ENCODE assay signal across 1 cellular context in the genomic region with DNA sequence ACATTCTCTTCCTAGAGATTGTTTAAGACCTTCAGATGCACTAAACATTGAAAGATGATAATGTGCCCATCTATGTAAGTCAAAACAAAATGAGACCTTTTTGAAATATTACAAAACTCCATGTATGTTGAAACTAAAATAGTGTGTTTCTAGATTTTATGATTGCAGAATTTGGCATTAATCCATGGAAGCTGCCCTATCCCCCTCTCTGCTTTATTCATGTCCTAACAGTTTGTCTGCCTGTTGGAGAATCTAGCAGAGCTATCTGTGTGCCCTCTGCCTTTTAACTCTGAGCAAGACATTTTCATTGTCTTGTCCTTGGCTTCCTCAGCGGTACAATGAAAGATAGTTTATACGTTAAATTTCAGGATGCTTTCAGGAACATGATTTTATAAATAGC.
TF ChIP-seq lines count a peak whose summit lies in the region.

No MANE protein-coding gene starts in this region.

TF ChIP-seq in WTC11, 78 proteins besides CTCF, POLR2A, EP300 and RAD21 (continued from another document):
- TF ChIP-seq IRF2 (CRISPR knock-in tag; IDR thresholded peaks at IDR 0.05; ENCODE audit: borderline replicate concordance, low read depth): no peak
- TF ChIP-seq ATF1 (CRISPR knock-in tag; IDR thresholded peaks at IDR 0.05): no peak
- TF ChIP-seq ZBTB21 (CRISPR knock-in tag; IDR thresholded peaks at IDR 0.05; ENCODE audit: borderline replicate concordance): no peak
- TF ChIP-seq, protein P1, sequence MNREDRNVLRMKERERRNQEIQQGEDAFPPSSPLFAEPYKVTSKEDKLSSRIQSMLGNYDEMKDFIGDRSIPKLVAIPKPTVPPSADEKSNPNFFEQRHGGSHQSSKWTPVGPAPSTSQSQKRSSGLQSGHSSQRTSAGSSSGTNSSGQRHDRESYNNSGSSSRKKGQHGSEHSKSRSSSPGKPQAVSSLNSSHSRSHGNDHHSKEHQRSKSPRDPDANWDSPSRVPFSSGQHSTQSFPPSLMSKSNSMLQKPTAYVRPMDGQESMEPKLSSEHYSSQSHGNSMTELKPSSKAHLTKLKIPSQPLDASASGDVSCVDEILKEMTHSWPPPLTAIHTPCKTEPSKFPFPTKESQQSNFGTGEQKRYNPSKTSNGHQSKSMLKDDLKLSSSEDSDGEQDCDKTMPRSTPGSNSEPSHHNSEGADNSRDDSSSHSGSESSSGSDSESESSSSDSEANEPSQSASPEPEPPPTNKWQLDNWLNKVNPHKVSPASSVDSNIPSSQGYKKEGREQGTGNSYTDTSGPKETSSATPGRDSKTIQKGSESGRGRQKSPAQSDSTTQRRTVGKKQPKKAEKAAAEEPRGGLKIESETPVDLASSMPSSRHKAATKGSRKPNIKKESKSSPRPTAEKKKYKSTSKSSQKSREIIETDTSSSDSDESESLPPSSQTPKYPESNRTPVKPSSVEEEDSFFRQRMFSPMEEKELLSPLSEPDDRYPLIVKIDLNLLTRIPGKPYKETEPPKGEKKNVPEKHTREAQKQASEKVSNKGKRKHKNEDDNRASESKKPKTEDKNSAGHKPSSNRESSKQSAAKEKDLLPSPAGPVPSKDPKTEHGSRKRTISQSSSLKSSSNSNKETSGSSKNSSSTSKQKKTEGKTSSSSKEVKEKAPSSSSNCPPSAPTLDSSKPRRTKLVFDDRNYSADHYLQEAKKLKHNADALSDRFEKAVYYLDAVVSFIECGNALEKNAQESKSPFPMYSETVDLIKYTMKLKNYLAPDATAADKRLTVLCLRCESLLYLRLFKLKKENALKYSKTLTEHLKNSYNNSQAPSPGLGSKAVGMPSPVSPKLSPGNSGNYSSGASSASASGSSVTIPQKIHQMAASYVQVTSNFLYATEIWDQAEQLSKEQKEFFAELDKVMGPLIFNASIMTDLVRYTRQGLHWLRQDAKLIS (CRISPR knock-in tag; IDR thresholded peaks at IDR 0.05; ENCODE audit: borderline replicate concordance): no peak
- no peak for TF ChIP-seq TEAD1 (CRISPR knock-in tag; IDR thresholded peaks at IDR 0.05)
- TF ChIP-seq JUN (CRISPR knock-in tag; IDR thresholded peaks at IDR 0.05): no peak
- TF ChIP-seq, protein P2, sequence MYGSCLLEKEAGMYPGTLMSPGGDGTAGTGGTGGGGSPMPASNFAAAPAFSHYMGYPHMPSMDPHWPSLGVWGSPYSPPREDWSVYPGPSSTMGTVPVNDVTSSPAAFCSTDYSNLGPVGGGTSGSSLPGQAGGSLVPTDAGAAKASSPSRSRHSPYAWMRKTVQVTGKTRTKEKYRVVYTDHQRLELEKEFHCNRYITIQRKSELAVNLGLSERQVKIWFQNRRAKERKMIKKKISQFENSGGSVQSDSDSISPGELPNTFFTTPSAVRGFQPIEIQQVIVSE (CRISPR knock-in tag; IDR thresholded peaks at IDR 0.05; ENCODE audit: borderline replicate concordance): no peak
- TF ChIP-seq ZNF263 (CRISPR knock-in tag; IDR thresholded peaks at IDR 0.05; ENCODE audit: low read depth): no peak
TF ChIP-seq in WTC11: peak in this region for 0.
